ENCODE assay signal across 23 cellular contexts in the genomic region with DNA sequence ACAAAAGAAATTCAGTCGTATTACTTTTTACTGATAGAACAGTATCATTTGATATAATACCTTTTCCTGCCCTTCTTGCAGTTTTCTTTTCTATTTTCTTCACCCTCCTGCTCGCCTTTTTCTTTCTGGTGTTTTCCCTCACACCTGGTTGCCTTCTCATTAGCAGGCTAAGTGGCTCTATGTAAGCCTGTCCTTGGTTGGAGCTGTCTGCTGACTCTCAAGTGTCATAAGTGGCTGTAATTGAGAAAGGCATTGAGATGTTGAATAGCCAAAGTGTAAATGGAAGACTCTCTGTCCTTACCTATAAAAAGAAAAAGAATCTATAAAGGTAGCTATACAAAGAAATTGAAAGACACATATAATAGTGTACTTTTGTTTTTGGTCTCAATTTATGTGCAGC.
DNase-seq lines count a peak whose midpoint lies in the region; FAIRE-seq and TF ChIP-seq lines count a peak whose summit lies in the region.
"Had no signal": no experiment of that assay in that cellular context is flagged by ENCODE, and none has a peak within 500 bp of the region (broad histone marks: within the 10 kb centered on the region; RNA-seq: fewer than 3 reads in every experiment).

No MANE protein-coding gene starts in this region.

- no peak overlapping the region for H3K27ac Mint-ChIP-seq in neural progenitor cell
- H3K27ac Mint-ChIP-seq: activated CD8-positive, alpha-beta T cell treated with anti-CD3 and anti-CD28 coated beads, Interleukin-2, amount 10 ng/mL, durations not matched to agents 7 days and 5 days; CD4-positive, alpha-beta memory T cell; naive B cell; stimulated activated naive B cell treated with anti-CD40 and anti-IgM and Interleukin-4, amounts not matched to agents 10 μg/mL and 1 μg/mL and 100 μg/mL, for 72 hours had no signal

- H3K4me3 ChIP-seq in neural progenitor cell = no peak overlapping the region
- H3K4me3 ChIP-seq in small intestine (ENCODE audit: low read depth in 1 of 2, low read length in 2 of 2) = no peak overlapping the region
- H3K4me3 ChIP-seq: coronary artery, GM12878, skin epidermis had no signal

- no peaks in the 10 kb centered on the region for H3F3A ChIP-seq in neural progenitor cell (ENCODE audit: low read depth)

- no peak overlapping the region for H2AFZ ChIP-seq in neural progenitor cell (replicated peaks)

- H3K4me1 ChIP-seq in neural progenitor cell (peaks cover 6% of the 10 kb centered on the region), small intestine (ENCODE audit: control insufficient read depth in 2 of 2, insufficient read depth in 1 of 2, low read depth in 1 of 2, low read length in 1 of 2) (no peaks in the 10 kb centered on the region)

- no peak for FAIRE-seq in small intestine (lab: Jason Lieb, UNC)
- FAIRE-seq: GM12878 had no signal

- H3K9me3 ChIP-seq in neural progenitor cell (ENCODE audit: low read depth) (peaks cover 9% of the 10 kb centered on the region), small intestine (ENCODE audit: control insufficient read depth, low read depth) (no peaks in the 10 kb centered on the region)

- no peak for TF ChIP-seq CTCF in neural progenitor cell (IDR thresholded peaks at IDR 0.05)

- H3K79me2 ChIP-seq in neural progenitor cell (ENCODE audit: low read depth) = peaks cover 59% of the 10 kb centered on the region

- H3K4me2 ChIP-seq in neural progenitor cell = no peak overlapping the region

- WGBS in small intestine, 3 donors = 68 to 80% (median 73%) methylated on average over 2 of the region's 2 CpGs

- H3K36me3 ChIP-seq in neural progenitor cell (peaks cover 9% of the 10 kb centered on the region), small intestine (ENCODE audit: control insufficient read depth in 2 of 2, insufficient read depth in 2 of 2, low read length in 2 of 2) (no peaks in the 10 kb centered on the region)

- peaks cover 21% of the 10 kb centered on the region for H4K20me1 ChIP-seq in neural progenitor cell (ENCODE audit: low read depth)

- H3K27me3 Mint-ChIP-seq in neural progenitor cell (ENCODE audit: insufficient read depth, low read depth) = no peaks in the 10 kb centered on the region
- H3K27me3 Mint-ChIP-seq: CD4-positive, alpha-beta memory T cell; naive B cell; stimulated activated naive B cell treated with anti-CD40 and anti-IgM and Interleukin-4, amounts not matched to agents 10 μg/mL and 1 μg/mL and 100 μg/mL, for 72 hours had no signal

- no peak overlapping the region for H3K9ac ChIP-seq in neural progenitor cell

- peak; percentile 35 for DNase-seq in DMS153 (lab: John Stamatoyannopoulos, UW)
- no peak for DNase-seq in DMS153 treated with DMSO at 0.1 percent for 48 hours (lab: John Stamatoyannopoulos, UW; ENCODE audit: unreplicated experiment)
- peak; percentile 71 for DNase-seq in NCI-H2029 treated with DMSO at 0.1 percent for 48 hours (lab: John Stamatoyannopoulos, UW)
- peak; percentile 90 for DNase-seq in NCI-H69 (lab: John Stamatoyannopoulos, UW)
- DNase-seq in neural progenitor cell (ENCODE audit: low spot score) = peak; percentile 7
- no peak for DNase-seq in COLO668 (lab: John Stamatoyannopoulos, UW; ENCODE audit: unreplicated experiment)
- DNase-seq in small intestine = no peak
- DNase-seq in activated CD4-positive, alpha-beta T cell treated with anti-CD3 and anti-CD28 coated beads, Interleukin-2, amount 50 U/mL, for 1 hour = no peak
- DNase-seq: activated CD8-positive, alpha-beta T cell treated with anti-CD3 and anti-CD28 coated beads, Interleukin-2, amount 10 ng/mL, durations not matched to agents 7 days and 5 days; activated gamma-delta T cell treated with Interleukin-2 at 50 U/mL for 16 hours; CD4-positive, alpha-beta memory T cell; DMS79; kidney glomerular epithelial cell; mesenchymal stem cell; naive B cell; NCI-H774; stimulated activated CD4-positive, alpha-beta T cell treated with anti-CD3 and anti-CD28 coated beads, Interleukin-2, amount 100 ng/mL, for 24 hours; stimulated activated naive B cell treated with anti-CD40 and anti-IgM and Interleukin-4, amounts not matched to agents 10 μg/mL and 1 μg/mL and 100 μg/mL, for 72 hours; T1000 had no signal

- no peak overlapping the region for H3K27ac ChIP-seq in neural progenitor cell
- H3K27ac ChIP-seq in small intestine (ENCODE audit: low read depth in 1 of 2, low read length in 1 of 2) = no peak overlapping the region
- H3K27ac ChIP-seq: 22Rv1, coronary artery, skin epidermis had no signal

- no peaks in the 10 kb centered on the region for H3K27me3 ChIP-seq in neural progenitor cell
- no peaks in the 10 kb centered on the region for H3K27me3 ChIP-seq in small intestine (ENCODE audit: control insufficient read depth in 2 of 2, insufficient read depth in 2 of 2, low read length in 2 of 2)

- H3K36me3 Mint-ChIP-seq in neural progenitor cell = peaks cover 32% of the 10 kb centered on the region
- H3K36me3 Mint-ChIP-seq: CD4-positive, alpha-beta memory T cell; naive B cell; stimulated activated naive B cell treated with anti-CD40 and anti-IgM and Interleukin-4, amounts not matched to agents 10 μg/mL and 1 μg/mL and 100 μg/mL, for 72 hours had no signal

- peaks cover 31% of the 10 kb centered on the region for H3K9me3 Mint-ChIP-seq in neural progenitor cell

- peaks cover 11% of the 10 kb centered on the region for H3K4me1 Mint-ChIP-seq in neural progenitor cell
- H3K4me1 Mint-ChIP-seq: CD4-positive, alpha-beta memory T cell; naive B cell; stimulated activated naive B cell treated with anti-CD40 and anti-IgM and Interleukin-4, amounts not matched to agents 10 μg/mL and 1 μg/mL and 100 μg/mL, for 72 hours had no signal

- no peak overlapping the region for H3K4me3 Mint-ChIP-seq in neural progenitor cell
- H3K4me3 Mint-ChIP-seq: activated CD8-positive, alpha-beta T cell treated with anti-CD3 and anti-CD28 coated beads, Interleukin-2, amount 10 ng/mL, durations not matched to agents 7 days and 5 days; CD4-positive, alpha-beta memory T cell; naive B cell; stimulated activated naive B cell treated with anti-CD40 and anti-IgM and Interleukin-4, amounts not matched to agents 10 μg/mL and 1 μg/mL and 100 μg/mL, for 72 hours had no signal

Comparison
In these comparisons a context has a peak if more than half of its experiments do, and no peak if none do; other contexts are left out.
1. DNase-seq: peak in DMS153 (single experiment), NCI-H2029 treated with DMSO at 0.1 percent for 48 hours (single experiment), NCI-H69 (single experiment) and neural progenitor cell (single experiment); none in DMS153 treated with DMSO at 0.1 percent for 48 hours (single experiment), COLO668 (single experiment), small intestine (single experiment) and activated CD4-positive, alpha-beta T cell treated with anti-CD3 and anti-CD28 coated beads, Interleukin-2, amount 50 U/mL, for 1 hour (single experiment).